ENCODE assay signal across 8 cellular contexts in genomic region chr18:23259701-23260661, GRCh38.
DNase-seq lines count a peak whose midpoint lies in the region; ATAC-seq and TF ChIP-seq lines count a peak whose summit lies in the region.

No MANE protein-coding gene starts in this region.

- TF ChIP-seq CTCF in BE2C (IDR thresholded peaks at IDR 0.05; ENCODE audit: low read depth, low read length): no peak
- TF ChIP-seq CTCF in left ventricle myocardium inferior (IDR thresholded peaks at IDR 0.05; ENCODE audit: borderline replicate concordance): no peak

- DNase-seq in BE2C (peak; percentile 51), NCI-H345 treated with DMSO at 0.1 percent for 48 hours (lab: John Stamatoyannopoulos, UW; ENCODE audit: unreplicated experiment) (peak; percentile 89), amniotic epithelial cell (ENCODE audit: low read depth) (peak; percentile 79), left ventricle myocardium inferior (peak; percentile 80), pulmonary artery endothelial cell (ENCODE audit: low read depth, low spot score) (peak; percentile 99), GM19238 (ENCODE audit: insufficient read length, low spot score) (no peak)

- H3K4me3 ChIP-seq in BE2C (ENCODE audit: low read depth, low read length): peak overlapping the region; percentile 23
- H3K4me3 ChIP-seq in left ventricle myocardium inferior: peak overlapping the region; percentile 45

- intact Hi-C loops in left ventricle myocardium inferior (cut with micrococcal nuclease): no loop called here

- H3K4me1 ChIP-seq in BE2C: peaks cover 9% of the 10 kb centered on the region; the same call in 1 of the 2 replicates
- peaks cover 29% of the 10 kb centered on the region for H3K4me1 ChIP-seq in left ventricle myocardium inferior

- H3K36me3 ChIP-seq in BE2C (no peaks in the 10 kb centered on the region), left ventricle myocardium inferior (no peaks in the 10 kb centered on the region)

- peak overlapping the region; percentile 61 for H3K27ac ChIP-seq in left ventricle myocardium inferior (replicated peaks)

- H3K27me3 ChIP-seq in BE2C (no peaks in the 10 kb centered on the region), left ventricle myocardium inferior (ENCODE audit: low read depth) (no peaks in the 10 kb centered on the region)

- no peaks in the 10 kb centered on the region for H3K9me3 ChIP-seq in BE2C
- no peaks in the 10 kb centered on the region for H3K9me3 ChIP-seq in left ventricle myocardium inferior (replicated peaks)

- ATAC-seq in GM18511 (IDR thresholded peaks at IDR 0.05; ENCODE audit: unreplicated experiment) (peak; percentile 81), HG03097 (IDR thresholded peaks at IDR 0.05; ENCODE audit: low FRiP score, unreplicated experiment) (peak; percentile 64)
